ENCODE assay signal across 20 cellular contexts in the genomic region with DNA sequence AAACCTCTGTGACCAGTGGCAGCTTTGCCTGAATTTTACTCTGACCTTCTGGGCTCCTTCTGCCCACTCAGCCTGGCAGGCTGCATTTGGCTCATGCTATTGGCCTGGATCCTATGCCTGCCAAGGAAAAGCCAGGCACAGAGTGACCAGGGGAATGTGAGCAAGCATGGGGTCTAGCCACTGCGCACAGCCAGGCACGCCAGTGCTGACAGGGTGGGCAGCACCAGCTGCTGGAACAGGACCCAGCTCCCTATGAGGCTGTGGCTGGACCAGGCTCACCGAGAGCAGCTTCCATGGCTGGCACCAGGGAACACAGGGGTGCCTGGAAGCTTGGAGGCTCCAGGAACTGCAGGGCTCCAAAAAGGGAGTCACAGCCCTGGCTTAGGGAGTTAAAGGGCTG.
A peak's percentile ranks its signal among the peaks of the same experiment; 100 is the strongest.
DNase-seq lines count a peak whose midpoint lies in the region; ATAC-seq and TF ChIP-seq lines count a peak whose summit lies in the region.
"Had no signal": no experiment of that assay in that cellular context is flagged by ENCODE, and none has a peak within 500 bp of the region (broad histone marks: within the 10 kb centered on the region; RNA-seq: fewer than 3 reads in every experiment).

No MANE protein-coding gene starts in this region.

- H3K14ac ChIP-seq in mesenchymal stem cell (ENCODE audit: low read length in 2 of 2) = peak overlapping the region in 1 of 2 experiments; percentile 23

- H3K4me1 ChIP-seq in left ventricle myocardium inferior = peaks cover 6% of the 10 kb centered on the region
- peaks cover 2% of the 10 kb centered on the region for H3K4me1 ChIP-seq in mesenchymal stem cell (ENCODE audit: control insufficient read depth, insufficient read depth, low read depth, low read length)
- no peaks in the 10 kb centered on the region for H3K4me1 ChIP-seq in upper lobe of left lung
- H3K4me1 ChIP-seq in smooth muscle cell (ENCODE audit: low read depth) = no peaks in the 10 kb centered on the region
- no peaks in the 10 kb centered on the region for H3K4me1 ChIP-seq in CD4-positive, alpha-beta memory T cell (ENCODE audit: insufficient read depth, low read length)

- DNase-seq in Right ventricle myocardium inferior (ENCODE audit: missing footprints) (peak; percentile 49), left ventricle myocardium inferior (no peak), chondrocyte (ENCODE audit: low spot score) (peak; percentile 64), mesenchymal stem cell (no peak), upper lobe of left lung (peak in 1 of 2 donors; percentile 52), smooth muscle cell (lab: John Stamatoyannopoulos, UW; ENCODE audit: unreplicated experiment) (no peak), kidney tubule cell (ENCODE audit: low spot score) (no peak)
- DNase-seq in CD4-positive, alpha-beta memory T cell = no peak
- DNase-seq: 8988T, COR-L47, GF-D8, KBM-7, MV-4-11, NCI-H1417, NCI-H187 treated with DMSO at 0.1 percent for 48 hours, NCI-H2227 treated with DMSO at 0.1 percent for 48 hours, NCI-H510A treated with DMSO at 0.1 percent for 48 hours, NCI-H774, PC-3 had no signal

- no peaks in the 10 kb centered on the region for H3F3A ChIP-seq in smooth muscle cell (ENCODE audit: low read depth)

- peak overlapping the region; percentile 36 for H2AFZ ChIP-seq in mesenchymal stem cell (ENCODE audit: low read depth, low read length)
- no peak overlapping the region for H2AFZ ChIP-seq in smooth muscle cell (ENCODE audit: low read depth)

- H3K4me3 ChIP-seq in left ventricle myocardium inferior = no peak overlapping the region
- no peak overlapping the region for H3K4me3 ChIP-seq in mesenchymal stem cell (ENCODE audit: insufficient read depth in 1 of 2, low read depth in 1 of 2, low read length in 2 of 2)
- H3K4me3 ChIP-seq in upper lobe of left lung = no peak overlapping the region
- H3K4me3 ChIP-seq in smooth muscle cell = no peak overlapping the region
- no peak overlapping the region for H3K4me3 ChIP-seq in CD4-positive, alpha-beta memory T cell (ENCODE audit: low read length in 2 of 2)

- no peak overlapping the region for H3K4me3 Mint-ChIP-seq in chondrocyte (ENCODE audit: unreplicated experiment)
- no peak overlapping the region for H3K4me3 Mint-ChIP-seq in CD4-positive, alpha-beta memory T cell
- H3K4me3 Mint-ChIP-seq: B cell had no signal

- no peak overlapping the region for H4K8ac ChIP-seq in mesenchymal stem cell (ENCODE audit: low read length)

- H3K27ac ChIP-seq in left ventricle myocardium inferior (replicated peaks) (no peak overlapping the region), mesenchymal stem cell (ENCODE audit: low read length, poor library complexity, severe bottlenecking) (no peak overlapping the region), upper lobe of left lung (no peak overlapping the region), smooth muscle cell (ENCODE audit: low read depth) (no peak overlapping the region)
- no peak overlapping the region for H3K27ac ChIP-seq in CD4-positive, alpha-beta memory T cell (ENCODE audit: low read depth, low read length)

- H3K9ac ChIP-seq in mesenchymal stem cell (ENCODE audit: low read length) (no peak overlapping the region), smooth muscle cell (ENCODE audit: low read depth) (no peak overlapping the region)

- no peaks in the 10 kb centered on the region for H4K20me1 ChIP-seq in smooth muscle cell (ENCODE audit: low read depth)

- intact Hi-C loops in Right ventricle myocardium inferior (cut with DNase I) (loop anchor here (1.0 kb wide), 1 partner anchor 17 kb away; no protein-coding TSS in a partner anchor), left ventricle myocardium inferior (cut with micrococcal nuclease) (no loop called here)
- intact Hi-C loops in CD4-positive, alpha-beta memory T cell (cut with micrococcal nuclease) = no loop called here

- no peaks in the 10 kb centered on the region for H3K9me3 Mint-ChIP-seq in chondrocyte (ENCODE audit: low read depth)
- H3K9me3 Mint-ChIP-seq in CD4-positive, alpha-beta memory T cell = peaks cover 0 to 4% (median 0%) of the 10 kb centered on the region in 8 donors

- no peak overlapping the region for H4K91ac ChIP-seq in mesenchymal stem cell (ENCODE audit: low read length)

- POLR2A ChIA-PET in CD4-positive, alpha-beta memory T cell (lab: Charles Lee; ENCODE audit: partially characterized antibody) = no interaction called here

- no peak overlapping the region for H3K4ac ChIP-seq in mesenchymal stem cell (ENCODE audit: low read depth in 1 of 2, low read length in 2 of 2)

- H3K36me3 ChIP-seq in left ventricle myocardium inferior (no peaks in the 10 kb centered on the region), mesenchymal stem cell (ENCODE audit: control insufficient read depth in 1 of 2, insufficient read depth in 2 of 2, low read depth in 1 of 2, low read length in 2 of 2) (no peaks in the 10 kb centered on the region), upper lobe of left lung (no peaks in the 10 kb centered on the region), smooth muscle cell (ENCODE audit: low read depth) (no peaks in the 10 kb centered on the region)
- H3K36me3 ChIP-seq in CD4-positive, alpha-beta memory T cell (ENCODE audit: insufficient read depth, low read length) = no peaks in the 10 kb centered on the region

- no peaks in the 10 kb centered on the region for H3K4me1 Mint-ChIP-seq in chondrocyte (ENCODE audit: low read depth)
- no peaks in the 10 kb centered on the region for H3K4me1 Mint-ChIP-seq in CD4-positive, alpha-beta memory T cell
- H3K4me1 Mint-ChIP-seq: B cell had no signal

- H3K27ac Mint-ChIP-seq in chondrocyte (ENCODE audit: unreplicated experiment) = no peak overlapping the region
- H3K27ac Mint-ChIP-seq in CD4-positive, alpha-beta memory T cell = no peak overlapping the region
- H3K27ac Mint-ChIP-seq: B cell had no signal

- H3K23ac ChIP-seq in mesenchymal stem cell (ENCODE audit: low read length in 2 of 2) = no peak overlapping the region

- H2BK12ac ChIP-seq in mesenchymal stem cell (ENCODE audit: low read length in 2 of 2) = no peak overlapping the region

- H3K18ac ChIP-seq in mesenchymal stem cell (ENCODE audit: low read depth in 1 of 2, low read length in 2 of 2) = no peak overlapping the region

- H3K9me3 ChIP-seq in left ventricle myocardium inferior (replicated peaks) (no peaks in the 10 kb centered on the region), mesenchymal stem cell (ENCODE audit: control insufficient read depth, low read length) (no peaks in the 10 kb centered on the region), upper lobe of left lung (no peaks in the 10 kb centered on the region), smooth muscle cell (replicated peaks; ENCODE audit: low read depth) (no peaks in the 10 kb centered on the region)
- no peaks in the 10 kb centered on the region for H3K9me3 ChIP-seq in CD4-positive, alpha-beta memory T cell (ENCODE audit: control insufficient read depth in 1 of 2, low read length in 2 of 2)

- H3K79me2 ChIP-seq in smooth muscle cell (ENCODE audit: low read depth) = no peaks in the 10 kb centered on the region

- no peak overlapping the region for H2AK5ac ChIP-seq in mesenchymal stem cell (ENCODE audit: low read length, severe bottlenecking)

- H3K79me1 ChIP-seq in mesenchymal stem cell (replicated peaks; ENCODE audit: low read length, poor library complexity, severe bottlenecking) = no peaks in the 10 kb centered on the region

- TF ChIP-seq EP300 in upper lobe of left lung (IDR thresholded peaks at IDR 0.05) = no peak

- no peak overlapping the region for H2BK120ac ChIP-seq in mesenchymal stem cell (ENCODE audit: low read depth, low read length)

- no peaks in the 10 kb centered on the region for H3K36me3 Mint-ChIP-seq in chondrocyte (ENCODE audit: low read depth)
- H3K36me3 Mint-ChIP-seq in CD4-positive, alpha-beta memory T cell = no peaks in the 10 kb centered on the region

- no peaks in the 10 kb centered on the region for H3K27me3 ChIP-seq in left ventricle myocardium inferior (ENCODE audit: low read depth)
- no peaks in the 10 kb centered on the region for H3K27me3 ChIP-seq in mesenchymal stem cell (ENCODE audit: control insufficient read depth in 1 of 2, insufficient read depth in 1 of 2, low read length in 2 of 2)
- no peaks in the 10 kb centered on the region for H3K27me3 ChIP-seq in upper lobe of left lung
- H3K27me3 ChIP-seq in smooth muscle cell (ENCODE audit: low read depth) = no peaks in the 10 kb centered on the region
- no peaks in the 10 kb centered on the region for H3K27me3 ChIP-seq in CD4-positive, alpha-beta memory T cell (ENCODE audit: insufficient read depth, low read length)

- peak; percentile 46 for ATAC-seq in Right ventricle myocardium inferior
- peak; percentile 9 to 22 for ATAC-seq in upper lobe of left lung (ENCODE audit: low FRiP score in 2 of 2)
- ATAC-seq: PC-3 had no signal

- TF ChIP-seq POLR2A in upper lobe of left lung (IDR thresholded peaks at IDR 0.05) = no peak

- H2BK5ac ChIP-seq in mesenchymal stem cell (ENCODE audit: low read depth, low read length, poor library complexity, severe bottlenecking) = no peak overlapping the region

- H3K4me2 ChIP-seq in mesenchymal stem cell (ENCODE audit: low read length, poor library complexity, severe bottlenecking) (no peak overlapping the region), smooth muscle cell (no peak overlapping the region)

- 91% methylated on average over 3 of the region's 3 CpGs for WGBS in mesenchymal stem cell
- 85% methylated on average over 3 of the region's 3 CpGs; no CpG with 5 or more reads in 1 of the 2 donors for WGBS in upper lobe of left lung, 2 donors
- 95% methylated on average over 3 of the region's 3 CpGs for WGBS in smooth muscle cell (ENCODE audit: low lambda C conversion rate)

- no peaks in the 10 kb centered on the region for H3K27me3 Mint-ChIP-seq in chondrocyte (ENCODE audit: low read depth)
- no peaks in the 10 kb centered on the region for H3K27me3 Mint-ChIP-seq in CD4-positive, alpha-beta memory T cell
- H3K27me3 Mint-ChIP-seq: B cell had no signal

- TF ChIP-seq CTCF in left ventricle myocardium inferior (IDR thresholded peaks at IDR 0.05; ENCODE audit: borderline replicate concordance) (no peak), chondrocyte (IDR thresholded peaks at IDR 0.05) (no peak), upper lobe of left lung (IDR thresholded peaks at IDR 0.05) (no peak), smooth muscle cell (IDR thresholded peaks at IDR 0.05; ENCODE audit: borderline replicate concordance, insufficient read depth, poor library complexity, severe bottlenecking) (no peak)

- H2BK15ac ChIP-seq in mesenchymal stem cell (ENCODE audit: low read depth, poor library complexity, severe bottlenecking) = no peak overlapping the region

- CTCF ChIA-PET in CD4-positive, alpha-beta memory T cell (lab: Charles Lee; ENCODE audit: partially characterized antibody) = interaction anchor here (1.3 to 1.9 kb wide), 2 partner anchors 10 to 1475 kb away, joined by 5 to 8 read pairs; no protein-coding TSS in a partner anchor

Comparison
In these comparisons a context has a peak if more than half of its experiments do, and no peak if none do; other contexts are left out.
1. DNase-seq: peak in Right ventricle myocardium inferior (single experiment) and chondrocyte (single experiment); none in left ventricle myocardium inferior (single experiment), mesenchymal stem cell (single experiment), smooth muscle cell (single experiment), kidney tubule cell (single experiment) and CD4-positive, alpha-beta memory T cell (0 of 5).